In the genomic region with DNA sequence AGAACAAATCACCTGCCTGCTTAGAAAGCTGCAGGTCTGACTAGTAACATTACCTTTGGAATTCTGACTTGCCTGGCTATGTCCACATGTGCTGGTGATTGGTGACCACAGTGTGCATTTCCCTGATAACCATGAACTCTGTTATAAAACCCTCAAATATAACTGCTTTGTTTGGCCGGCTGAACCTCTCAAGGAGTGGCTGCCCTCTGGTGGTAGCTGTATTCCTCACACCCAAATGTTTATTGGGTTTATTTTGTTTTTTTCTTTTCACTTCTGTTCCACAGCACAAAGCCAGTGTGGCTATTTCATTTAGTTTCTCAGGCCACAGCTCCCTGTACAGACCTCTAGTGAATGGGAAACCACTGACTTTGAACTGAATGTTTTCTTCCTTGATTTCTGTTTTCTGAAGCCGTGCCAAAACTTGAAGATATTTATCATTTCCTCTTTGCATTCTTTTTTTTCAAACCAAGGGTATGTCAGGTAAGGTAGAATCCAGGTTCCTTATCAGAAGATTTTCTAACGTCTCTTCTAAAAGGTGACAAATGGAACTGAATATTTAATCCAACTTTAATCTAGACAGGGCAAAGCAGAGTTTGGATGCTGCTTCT, we compare ENCODE assay signal across 8 cellular contexts.
DNase-seq lines count a peak whose midpoint lies in the region; ATAC-seq and TF ChIP-seq lines count a peak whose summit lies in the region.

No MANE protein-coding gene starts in this region.

- no peak overlapping the region for H3K4me3 Mint-ChIP-seq in stimulated activated effector memory CD8-positive, alpha-beta T cell treated with anti-CD3 and anti-CD28 coated beads, Interleukin-12 subunit alpha, Interleukin-12 subunit beta, amount 100 ng/mL, for 72 hours

- intact Hi-C loops in spleen (cut with DNase I; ENCODE audit: low total_unique reads) = loop anchor here (10.0 kb wide), 1 partner anchor 123 kb away; no protein-coding TSS in a partner anchor

- no peaks in the 10 kb centered on the region for H3K36me3 ChIP-seq in spleen

- H3K4me3 ChIP-seq in spleen = no peak overlapping the region

- H3K9me3 Mint-ChIP-seq in stimulated activated effector memory CD8-positive, alpha-beta T cell treated with anti-CD3 and anti-CD28 coated beads, Interleukin-12 subunit alpha, Interleukin-12 subunit beta, amount 100 ng/mL, for 72 hours = peaks cover 15% of the 10 kb centered on the region

- in situ Hi-C loops in G401 (cut with HindIII; ENCODE audit: low sequenced_read_pairs) = no loop called here

- H3K4me1 ChIP-seq in spleen = peaks cover 0 to 3% (median 0%) of the 10 kb centered on the region in 6 donors

- peak; percentile 51 for DNase-seq in G401 (ENCODE audit: low spot score)
- peak; percentile 23 for DNase-seq in HS-27A (ENCODE audit: low read depth)
- peak; percentile 38 for DNase-seq in NCI-H774 (lab: John Stamatoyannopoulos, UW)
- DNase-seq in amniotic stem cell (lab: John Stamatoyannopoulos, UW) = peak; percentile 63
- DNase-seq in hypothalamus (lab: John Stamatoyannopoulos, UW) = peak in 29 of 51 donors; percentile 0 to 68 (median 10)
- no peak for DNase-seq in spleen
- no peak for DNase-seq in stimulated activated effector memory CD8-positive, alpha-beta T cell treated with anti-CD3 and anti-CD28 coated beads, Interleukin-12 subunit alpha, Interleukin-12 subunit beta, amount 100 ng/mL, for 72 hours (ENCODE audit: low spot score in 2 of 2)

- no peak overlapping the region for H3K27ac ChIP-seq in spleen

- H3K4me1 Mint-ChIP-seq in stimulated activated effector memory CD8-positive, alpha-beta T cell treated with anti-CD3 and anti-CD28 coated beads, Interleukin-12 subunit alpha, Interleukin-12 subunit beta, amount 100 ng/mL, for 72 hours = no peaks in the 10 kb centered on the region

- peak; percentile 77 for ATAC-seq in GM21423 (IDR thresholded peaks at IDR 0.05; ENCODE audit: unreplicated experiment)
- ATAC-seq in stimulated activated effector memory CD8-positive, alpha-beta T cell treated with anti-CD3 and anti-CD28 coated beads, Interleukin-12 subunit alpha, Interleukin-12 subunit beta, amount 100 ng/mL, for 72 hours = no peak

- TF ChIP-seq CTCF in spleen (IDR thresholded peaks at IDR 0.05 in 8 of 11, conservative IDR thresholded peaks at IDR 0.05 in 3 of 11) = peak in 10 of 11 experiments; percentile 23 to 69 (median 59)

- 6 to 18% (median 12%) methylated on average over 3 of the region's 3 CpGs for WGBS in spleen, 5 donors

- no peaks in the 10 kb centered on the region for H3K27me3 ChIP-seq in spleen (replicated peaks in 1 of 7)

- H3K36me3 Mint-ChIP-seq in stimulated activated effector memory CD8-positive, alpha-beta T cell treated with anti-CD3 and anti-CD28 coated beads, Interleukin-12 subunit alpha, Interleukin-12 subunit beta, amount 100 ng/mL, for 72 hours = no peaks in the 10 kb centered on the region

- H3K27ac Mint-ChIP-seq in stimulated activated effector memory CD8-positive, alpha-beta T cell treated with anti-CD3 and anti-CD28 coated beads, Interleukin-12 subunit alpha, Interleukin-12 subunit beta, amount 100 ng/mL, for 72 hours = no peak overlapping the region

- H3K9me3 ChIP-seq in spleen = peaks cover 0 to 3% (median 0%) of the 10 kb centered on the region in 8 donors

- no peak for TF ChIP-seq POLR2A in spleen (IDR thresholded peaks at IDR 0.05)

Comparison
In these comparisons a context has a peak if more than half of its experiments do, and no peak if none do; other contexts are left out.
1. DNase-seq: peak in G401 (single experiment), HS-27A (single experiment), NCI-H774 (single experiment), amniotic stem cell (single experiment) and hypothalamus (29 of 51); none in spleen (single experiment) and stimulated activated effector memory CD8-positive, alpha-beta T cell treated with anti-CD3 and anti-CD28 coated beads, Interleukin-12 subunit alpha, Interleukin-12 subunit beta, amount 100 ng/mL, for 72 hours (0 of 2).